Comparison of ENCODE assay signal across 10 cellular contexts in the genomic region with DNA sequence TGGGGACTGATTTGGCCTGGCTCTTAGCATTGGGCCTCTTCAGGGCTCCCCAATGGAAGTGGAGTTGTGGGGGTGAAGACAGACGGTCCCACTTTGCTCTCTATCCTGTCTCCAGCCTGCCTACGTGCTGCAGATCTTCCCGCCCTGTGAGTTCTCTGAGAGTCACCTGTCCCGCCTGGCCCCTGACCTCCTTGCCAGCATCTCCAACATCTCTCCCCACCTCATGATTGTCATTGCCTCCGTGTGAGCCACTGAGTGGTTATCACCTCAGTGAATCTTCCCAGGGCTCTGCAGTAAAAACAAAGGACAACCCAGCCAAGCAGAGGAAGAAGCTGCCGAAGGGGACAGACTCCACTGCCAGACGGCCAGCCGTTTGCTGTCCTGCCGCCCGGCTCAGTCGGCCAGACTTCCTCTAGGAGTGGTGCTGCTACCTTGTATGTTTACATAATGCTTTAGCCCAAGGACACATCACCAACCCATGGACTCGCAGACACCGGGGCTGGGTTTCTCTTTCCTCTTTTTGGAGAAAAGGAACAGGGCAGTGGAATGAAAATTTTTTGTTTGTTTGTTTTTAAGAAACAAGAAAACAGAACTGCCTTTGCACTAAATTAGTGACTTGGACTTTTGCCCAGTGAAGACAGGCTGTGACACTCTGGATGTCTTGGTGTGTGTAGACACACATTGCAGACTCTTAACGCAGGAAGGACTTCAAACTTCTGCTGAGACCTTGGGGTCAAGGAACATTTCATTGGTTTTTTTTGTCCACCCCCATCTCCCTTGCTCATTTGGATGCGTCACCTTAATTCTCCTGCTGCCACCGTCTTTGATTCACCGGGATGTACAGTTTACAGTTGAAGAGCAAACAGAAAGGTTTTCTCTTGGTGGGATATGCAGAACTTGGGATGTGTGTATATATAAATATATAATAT. TPM values are rescaled to one million over a fixed set of nuclear protein-coding genes. Genes with fewer than 3 reads are reported as not detected.
A peak's percentile ranks its signal among the peaks of the same experiment; 100 is the strongest.
DNase-seq lines count a peak whose midpoint lies in the region; ATAC-seq and TF ChIP-seq lines count a peak whose summit lies in the region.
"Had no signal": no experiment of that assay in that cellular context is flagged by ENCODE, and none has a peak within 500 bp of the region (broad histone marks: within the 10 kb centered on the region; RNA-seq: fewer than 3 reads in every experiment).

No MANE protein-coding gene starts in this region.

- H4K20me1 ChIP-seq in OCI-LY7 (ENCODE audit: insufficient read depth, low read length) = no peaks in the 10 kb centered on the region

- H3K9me2 ChIP-seq in OCI-LY7 (ENCODE audit: insufficient read depth, low read length) = no peaks in the 10 kb centered on the region

- intact Hi-C loops in OCI-LY7 (cut with micrococcal nuclease; ENCODE audit: unreplicated experiment) = no loop called here

- H3K79me2 ChIP-seq in OCI-LY7 (ENCODE audit: insufficient read depth, low read depth, low read length) = no peaks in the 10 kb centered on the region

- H3K27me3 Mint-ChIP-seq in naive thymus-derived CD8-positive, alpha-beta T cell = no peaks in the 10 kb centered on the region

- H3K4me2 ChIP-seq in OCI-LY7 (ENCODE audit: low read length) = no peak overlapping the region

- H3K4me3 ChIP-seq in AG10803 (ENCODE audit: low read length) (no peak overlapping the region), OCI-LY7 (ENCODE audit: low read depth, low read length, poor library complexity, severe bottlenecking) (no peak overlapping the region)
- H3K4me3 ChIP-seq: SK-N-MC had no signal

- ATAC-seq in naive thymus-derived CD8-positive, alpha-beta T cell = no peak
- ATAC-seq in foreskin keratinocyte = no peak

- TF ChIP-seq CTCF in AG10803 (conservative IDR thresholded peaks at IDR 0.05; ENCODE audit: low read length) (no peak), OCI-LY7 (conservative IDR thresholded peaks at IDR 0.05; ENCODE audit: low read length) (no peak), foreskin keratinocyte (conservative IDR thresholded peaks at IDR 0.05) (no peak)

- H3K27ac Mint-ChIP-seq in naive thymus-derived CD8-positive, alpha-beta T cell = peak overlapping the region in 7 of 10 donors; percentile 0 to 73 (median 50)

- H3K36me3 ChIP-seq in OCI-LY7 (ENCODE audit: insufficient read depth, low read length) = peaks cover 99% of the 10 kb centered on the region

- DNase-seq in AG10803 (ENCODE audit: low read depth) (peak; percentile 36), OCI-LY7 (ENCODE audit: low spot score) (no peak), ecto neural progenitor cell (ENCODE audit: low spot score) (peak; percentile 38), NCI-H82 treated with DMSO at 0.1 percent for 48 hours (lab: John Stamatoyannopoulos, UW; ENCODE audit: unreplicated experiment) (no peak), foreskin keratinocyte (no peak), 8988T (no peak), NCI-H146 (lab: John Stamatoyannopoulos, UW) (no peak)
- DNase-seq in naive thymus-derived CD8-positive, alpha-beta T cell = no peak
- DNase-seq: stimulated activated CD4-positive, alpha-beta T cell treated with anti-CD3 and anti-CD28 coated beads, Interleukin-4, amount 100 ng/mL, for 4 hours had no signal

- no peak overlapping the region for H3K4me3 Mint-ChIP-seq in naive thymus-derived CD8-positive, alpha-beta T cell

- H3K4me1 ChIP-seq in OCI-LY7 (ENCODE audit: insufficient read depth, low read length, poor library complexity, severe bottlenecking) (no peaks in the 10 kb centered on the region), foreskin keratinocyte (no peaks in the 10 kb centered on the region)

- H3K9me3 Mint-ChIP-seq in naive thymus-derived CD8-positive, alpha-beta T cell = no peaks in the 10 kb centered on the region

- POLR2A ChIA-PET in OCI-LY7 (lab: Charles Lee) = no interaction called here
- POLR2A ChIA-PET in naive thymus-derived CD8-positive, alpha-beta T cell (lab: Charles Lee) = no interaction called here

- CTCF ChIA-PET in OCI-LY7 (lab: Charles Lee; ENCODE audit: unreplicated experiment) = no interaction called here

- no peak overlapping the region for H3K27ac ChIP-seq in OCI-LY7 (ENCODE audit: low read depth, low read length, poor library complexity, severe bottlenecking)
- no peak overlapping the region for H3K27ac ChIP-seq in foreskin keratinocyte

- H2AFZ ChIP-seq in OCI-LY7 (ENCODE audit: low read length) = no peak overlapping the region

- BruUV-seq in OCI-LY7 (replicated peaks; lab: Mats Ljungman, UMichigan) = TSS peak; percentile 86

- no peaks in the 10 kb centered on the region for H3K27me3 ChIP-seq in foreskin keratinocyte

- H3K36me3 Mint-ChIP-seq in naive thymus-derived CD8-positive, alpha-beta T cell = peaks cover 0 to 71% (median 7%) of the 10 kb centered on the region in 3 donors

- no peaks in the 10 kb centered on the region for H3K9me3 ChIP-seq in OCI-LY7 (ENCODE audit: low read length)

- H3K4me1 Mint-ChIP-seq in naive thymus-derived CD8-positive, alpha-beta T cell = peaks cover 0 to 7% (median 1%) of the 10 kb centered on the region in 4 donors

RNA-seq across cellular contexts. Expression of a gene that starts 36.5 kb away (rescaled TPM):
- 32.1 and 53.4 TPM in 2 replicates for total RNA-seq in OCI-LY7 (2014; rRNA removed; shearing (Covaris generic))
- total RNA-seq in OCI-LY7 (2022) = 51.1 and 52.9 TPM in 2 replicates
- total RNA-seq in naive thymus-derived CD8-positive, alpha-beta T cell = 10 to 100 TPM; 49.3 to 58.1 TPM
- 10 to 100 TPM; 10.2 to 23.3 (median 11.1) TPM for polyA plus RNA-seq in naive thymus-derived CD8-positive, alpha-beta T cell
- total RNA-seq in foreskin keratinocyte = 29.7 and 29.8 TPM in 2 replicates
- 22.0 and 26.5 TPM in 2 replicates for polyA plus RNA-seq in foreskin keratinocyte

Comparison
In these comparisons a context has a peak if more than half of its experiments do, and no peak if none do; other contexts are left out.
1. DNase-seq: peak in AG10803 (single experiment) and ecto neural progenitor cell (single experiment); none in OCI-LY7 (single experiment), naive thymus-derived CD8-positive, alpha-beta T cell (0 of 10), NCI-H82 treated with DMSO at 0.1 percent for 48 hours (single experiment), foreskin keratinocyte (0 of 2), 8988T (single experiment) and NCI-H146 (single experiment).